ENCODE assay signal across 1 cellular context in the genomic region with DNA sequence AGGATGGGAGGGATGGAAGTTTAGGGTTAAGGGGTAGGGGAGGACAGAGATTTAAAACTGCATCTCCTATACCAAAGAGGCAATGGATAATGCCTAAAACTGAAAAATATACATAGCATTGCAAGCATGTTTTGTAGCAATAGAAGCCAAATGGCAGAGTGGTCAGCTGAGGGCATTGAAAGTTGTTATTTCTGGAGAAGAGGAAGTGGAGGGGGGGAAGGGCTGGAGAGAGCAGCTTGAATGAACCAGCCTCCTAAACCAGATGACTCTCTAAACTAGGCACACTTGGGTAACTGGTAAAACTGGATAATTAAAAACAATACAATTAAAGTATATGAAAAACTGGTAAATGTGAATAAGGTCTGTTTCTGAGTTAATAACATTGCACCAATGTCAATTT.
TF ChIP-seq lines count a peak whose summit lies in the region.

No MANE protein-coding gene starts in this region.

TF ChIP-seq in GM23338, 12 proteins besides CTCF, POLR2A, EP300 and RAD21 (continued from another document):
- TF ChIP-seq, protein P1, sequence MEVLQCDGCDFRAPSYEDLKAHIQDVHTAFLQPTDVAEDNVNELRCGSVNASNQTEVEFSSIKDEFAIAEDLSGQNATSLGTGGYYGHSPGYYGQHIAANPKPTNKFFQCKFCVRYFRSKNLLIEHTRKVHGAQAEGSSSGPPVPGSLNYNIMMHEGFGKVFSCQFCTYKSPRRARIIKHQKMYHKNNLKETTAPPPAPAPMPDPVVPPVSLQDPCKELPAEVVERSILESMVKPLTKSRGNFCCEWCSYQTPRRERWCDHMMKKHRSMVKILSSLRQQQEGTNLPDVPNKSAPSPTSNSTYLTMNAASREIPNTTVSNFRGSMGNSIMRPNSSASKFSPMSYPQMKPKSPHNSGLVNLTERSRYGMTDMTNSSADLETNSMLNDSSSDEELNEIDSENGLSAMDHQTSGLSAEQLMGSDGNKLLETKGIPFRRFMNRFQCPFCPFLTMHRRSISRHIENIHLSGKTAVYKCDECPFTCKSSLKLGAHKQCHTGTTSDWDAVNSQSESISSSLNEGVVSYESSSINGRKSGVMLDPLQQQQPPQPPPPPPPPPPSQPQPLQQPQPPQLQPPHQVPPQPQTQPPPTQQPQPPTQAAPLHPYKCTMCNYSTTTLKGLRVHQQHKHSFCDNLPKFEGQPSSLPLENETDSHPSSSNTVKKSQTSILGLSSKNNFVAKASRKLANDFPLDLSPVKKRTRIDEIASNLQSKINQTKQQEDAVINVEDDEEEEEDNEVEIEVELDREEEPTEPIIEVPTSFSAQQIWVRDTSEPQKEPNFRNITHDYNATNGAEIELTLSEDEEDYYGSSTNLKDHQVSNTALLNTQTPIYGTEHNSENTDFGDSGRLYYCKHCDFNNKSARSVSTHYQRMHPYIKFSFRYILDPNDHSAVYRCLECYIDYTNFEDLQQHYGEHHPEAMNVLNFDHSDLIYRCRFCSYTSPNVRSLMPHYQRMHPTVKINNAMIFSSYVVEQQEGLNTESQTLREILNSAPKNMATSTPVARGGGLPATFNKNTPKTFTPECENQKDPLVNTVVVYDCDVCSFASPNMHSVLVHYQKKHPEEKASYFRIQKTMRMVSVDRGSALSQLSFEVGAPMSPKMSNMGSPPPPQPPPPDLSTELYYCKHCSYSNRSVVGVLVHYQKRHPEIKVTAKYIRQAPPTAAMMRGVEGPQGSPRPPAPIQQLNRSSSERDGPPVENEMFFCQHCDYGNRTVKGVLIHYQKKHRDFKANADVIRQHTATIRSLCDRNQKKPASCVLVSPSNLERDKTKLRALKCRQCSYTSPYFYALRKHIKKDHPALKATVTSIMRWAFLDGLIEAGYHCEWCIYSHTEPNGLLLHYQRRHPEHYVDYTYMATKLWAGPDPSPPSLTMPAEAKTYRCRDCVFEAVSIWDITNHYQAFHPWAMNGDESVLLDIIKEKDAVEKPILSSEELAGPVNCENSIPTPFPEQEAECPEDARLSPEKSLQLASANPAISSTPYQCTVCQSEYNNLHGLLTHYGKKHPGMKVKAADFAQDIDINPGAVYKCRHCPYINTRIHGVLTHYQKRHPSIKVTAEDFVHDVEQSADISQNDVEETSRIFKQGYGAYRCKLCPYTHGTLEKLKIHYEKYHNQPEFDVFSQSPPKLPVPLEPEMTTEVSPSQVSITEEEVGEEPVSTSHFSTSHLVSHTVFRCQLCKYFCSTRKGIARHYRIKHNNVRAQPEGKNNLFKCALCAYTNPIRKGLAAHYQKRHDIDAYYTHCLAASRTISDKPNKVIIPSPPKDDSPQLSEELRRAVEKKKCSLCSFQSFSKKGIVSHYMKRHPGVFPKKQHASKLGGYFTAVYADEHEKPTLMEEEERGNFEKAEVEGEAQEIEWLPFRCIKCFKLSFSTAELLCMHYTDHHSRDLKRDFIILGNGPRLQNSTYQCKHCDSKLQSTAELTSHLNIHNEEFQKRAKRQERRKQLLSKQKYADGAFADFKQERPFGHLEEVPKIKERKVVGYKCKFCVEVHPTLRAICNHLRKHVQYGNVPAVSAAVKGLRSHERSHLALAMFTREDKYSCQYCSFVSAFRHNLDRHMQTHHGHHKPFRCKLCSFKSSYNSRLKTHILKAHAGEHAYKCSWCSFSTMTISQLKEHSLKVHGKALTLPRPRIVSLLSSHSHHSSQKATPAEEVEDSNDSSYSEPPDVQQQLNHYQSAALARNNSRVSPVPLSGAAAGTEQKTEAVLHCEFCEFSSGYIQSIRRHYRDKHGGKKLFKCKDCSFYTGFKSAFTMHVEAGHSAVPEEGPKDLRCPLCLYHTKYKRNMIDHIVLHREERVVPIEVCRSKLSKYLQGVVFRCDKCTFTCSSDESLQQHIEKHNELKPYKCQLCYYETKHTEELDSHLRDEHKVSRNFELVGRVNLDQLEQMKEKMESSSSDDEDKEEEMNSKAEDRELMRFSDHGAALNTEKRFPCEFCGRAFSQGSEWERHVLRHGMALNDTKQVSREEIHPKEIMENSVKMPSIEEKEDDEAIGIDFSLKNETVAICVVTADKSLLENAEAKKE (CRISPR knock-in tag; IDR thresholded peaks at IDR 0.05) = no peak
- TF ChIP-seq CREB1 (CRISPR knock-in tag; IDR thresholded peaks at IDR 0.05; ENCODE audit: low read depth) = no peak
- no peak for TF ChIP-seq EZH2 (IDR thresholded peaks at IDR 0.05; ENCODE audit: low read depth, unreplicated experiment)
